ENCODE assay signal across 9 cellular contexts in the genomic region with DNA sequence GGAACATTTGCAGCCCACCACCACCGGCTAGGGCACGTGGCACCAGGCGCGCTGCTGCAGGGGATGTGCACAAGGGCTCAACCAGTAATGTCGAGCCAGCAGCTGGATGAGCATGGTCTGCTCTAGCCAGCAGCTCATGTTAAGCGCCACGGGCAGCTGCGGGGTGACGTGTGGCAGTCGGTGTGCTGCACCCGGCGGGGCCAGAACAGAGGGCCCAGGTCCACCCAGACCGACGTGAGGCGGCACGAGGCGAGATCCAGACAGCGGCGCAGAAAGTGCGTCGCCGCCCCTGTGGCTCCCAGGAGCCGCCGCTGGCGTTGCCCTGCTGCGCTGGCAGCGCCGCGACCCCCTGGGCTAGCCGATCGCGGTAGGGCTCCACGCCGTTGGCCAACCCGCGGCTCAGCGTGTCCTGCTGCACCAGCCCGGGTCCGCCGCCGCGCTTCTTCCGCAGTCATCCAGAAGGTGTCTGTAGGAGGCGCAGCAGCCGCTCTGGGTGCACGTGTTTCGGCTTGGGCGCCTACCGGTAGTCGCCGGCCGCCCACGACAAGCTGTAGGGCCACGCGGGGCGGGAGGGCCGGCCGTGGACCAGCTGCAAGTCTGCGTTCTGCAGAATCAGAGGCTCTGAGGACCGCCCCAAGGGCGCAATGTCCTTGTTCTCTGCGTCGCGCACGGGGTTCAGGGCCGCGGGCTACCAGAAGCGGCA. TPM values are rescaled to one million over a fixed set of nuclear protein-coding genes. Genes with fewer than 3 reads are reported as not detected.
A peak's percentile ranks its signal among the peaks of the same experiment; 100 is the strongest.
DNase-seq lines count a peak whose midpoint lies in the region; ATAC-seq and TF ChIP-seq lines count a peak whose summit lies in the region.
"Had no signal": no experiment of that assay in that cellular context is flagged by ENCODE, and none has a peak within 500 bp of the region (broad histone marks: within the 10 kb centered on the region; RNA-seq: fewer than 3 reads in every experiment).

No MANE protein-coding gene starts in this region.

- H3K36me3 ChIP-seq in BJ (ENCODE audit: control insufficient read depth, insufficient read depth, low read length): peaks cover 3% of the 10 kb centered on the region
- peaks cover 0 to 33% (median 17%) of the 10 kb centered on the region in 4 donors for H3K36me3 ChIP-seq in esophagus muscularis mucosa

- H3K36me3 Mint-ChIP-seq in nephron (ENCODE audit: low read depth): peaks cover 4% of the 10 kb centered on the region

- DNase-seq in BJ (ENCODE audit: low read depth) (no peak), esophagus muscularis mucosa (ENCODE audit: extremely low spot score) (no peak), SKM-1 treated with dmso at 0.1 percent for 144 hours (lab: John Stamatoyannopoulos, UW; ENCODE audit: unreplicated experiment) (no peak)
- DNase-seq in Jurkat, Clone E6-1 (ENCODE audit: low read depth, low spot score): no peak
- DNase-seq in activated CD8-positive, alpha-beta memory T cell treated with anti-CD3 and anti-CD28 coated beads, Interleukin-2, amount 50 U/mL, for 4 hours: peak; percentile 65
- peak; percentile 65 for DNase-seq in stimulated activated naive CD4-positive, alpha-beta T cell treated with Interleukin-2 at 50 U/mL for 16 hours (lab: John Stamatoyannopoulos, UW)

- peak; percentile 53 for TF ChIP-seq CTCF in BJ (IDR thresholded peaks at IDR 0.05; ENCODE audit: insufficient read depth, low read depth, low read length)
- peak; percentile 36 to 44 (median 40) for TF ChIP-seq CTCF in esophagus muscularis mucosa (IDR thresholded peaks at IDR 0.05)
- peak; percentile 22 to 51 (median 32) for TF ChIP-seq CTCF in nephron (IDR thresholded peaks at IDR 0.05; ENCODE audit: unreplicated experiment in 3 of 3)

- no peaks in the 10 kb centered on the region for H3K9me3 ChIP-seq in esophagus muscularis mucosa

- no peaks in the 10 kb centered on the region for H3K9me3 Mint-ChIP-seq in nephron

- 6% methylated on average over 30 of the region's 68 CpGs for WGBS in esophagus muscularis mucosa

- H3K27ac ChIP-seq in esophagus muscularis mucosa (replicated peaks in 1 of 4): peak overlapping the region in 3 of 4 donors; percentile 28 to 70 (median 53)

- H3K4me3 ChIP-seq in BJ (ENCODE audit: low read depth, low read length) (peak overlapping the region; percentile 21), esophagus muscularis mucosa (peak overlapping the region; percentile 40 to 59 (median 51))
- peak overlapping the region; percentile 18 for H3K4me3 ChIP-seq in Jurkat, Clone E6-1 (ENCODE audit: low read length)

- TF ChIP-seq EP300 in esophagus muscularis mucosa (IDR thresholded peaks at IDR 0.05): no peak

- TF ChIP-seq POLR2A in esophagus muscularis mucosa (IDR thresholded peaks at IDR 0.05; ENCODE audit: low read depth): no peak

- no peak for ATAC-seq in GM21515 (IDR thresholded peaks at IDR 0.05; ENCODE audit: unreplicated experiment)

- peaks cover 17 to 21% (median 20%) of the 10 kb centered on the region in 4 donors for H3K4me1 ChIP-seq in esophagus muscularis mucosa

- peaks cover 2% of the 10 kb centered on the region; the same call in 1 of the 2 replicates for H3K27me3 ChIP-seq in BJ (ENCODE audit: control insufficient read depth, insufficient read depth, low read length)
- H3K27me3 ChIP-seq in esophagus muscularis mucosa: peaks cover 0 to 48% (median 0%) of the 10 kb centered on the region in 4 donors

- H3K4me1 Mint-ChIP-seq in nephron: peaks cover 15% of the 10 kb centered on the region

- peak overlapping the region; percentile 92 to 99 (median 95) for H3K27ac Mint-ChIP-seq in nephron

- peak overlapping the region; percentile 81 to 86 (median 84) for H3K4me3 Mint-ChIP-seq in nephron

- intact Hi-C loops in esophagus muscularis mucosa (cut with DNase I): loop anchor here (5.0 kb wide), 1 partner anchor 149 kb away; no protein-coding TSS in a partner anchor

- CTCF ChIA-PET in BJ (lab: Yijun Ruan, JAX): interaction anchor here (0.6 to 7.9 kb wide), 25 partner anchors 9 to 212 kb away, joined by 3 to 82 read pairs (median 6); a partner anchor contains a TSS

- POLR2A ChIA-PET in BJ (lab: Charles Lee): interaction anchor here (0.5 kb wide), 1 partner anchor 135 kb away, joined by 3 read pairs; no protein-coding TSS in a partner anchor

- peaks cover 46% of the 10 kb centered on the region for H3K27me3 Mint-ChIP-seq in nephron (ENCODE audit: low read depth)

RNA-seq across cellular contexts. Expression of a gene that starts 4.6 kb away (rescaled TPM):
- polyA plus RNA-seq in BJ (2011; rRNA removed): not detected in 2 replicates
- polyA minus RNA-seq in BJ (2011; rRNA and poly(A)+ RNA removed): not detected in 2 replicates
- polyA plus RNA-seq in Jurkat, Clone E6-1 (2012; ENCODE audit: insufficient read depth, insufficient read length): not detected
- total RNA-seq in esophagus muscularis mucosa: not detected
- total RNA-seq: pulmonary artery endothelial cell had no signal

RNA-seq across cellular contexts. Expression of a gene that starts 10.8 kb away (rescaled TPM):
- polyA plus RNA-seq in BJ (2011; rRNA removed): 12.6 and 24.9 TPM in 2 replicates
- polyA minus RNA-seq in BJ (2011; rRNA and poly(A)+ RNA removed): 13.6 and 17.3 TPM in 2 replicates
- 53.0 TPM for polyA plus RNA-seq in Jurkat, Clone E6-1 (2012; ENCODE audit: insufficient read depth, insufficient read length)
- total RNA-seq in esophagus muscularis mucosa: 10 to 100 TPM; 11.6 to 15.2 (median 12.3) TPM

RNA-seq across cellular contexts. Expression of a gene that starts 25.6 kb away (rescaled TPM):
- polyA plus RNA-seq in BJ (2011; rRNA removed): 18.2 and 36.7 TPM in 2 replicates
- 21.3 and 37.3 TPM in 2 replicates for polyA minus RNA-seq in BJ (2011; rRNA and poly(A)+ RNA removed)
- polyA plus RNA-seq in Jurkat, Clone E6-1 (2012; ENCODE audit: insufficient read depth, insufficient read length): 29.2 TPM
- 10 to 100 TPM; 27.4 to 64.2 (median 48.1) TPM for total RNA-seq in esophagus muscularis mucosa

RNA-seq across cellular contexts. Expression of a gene that starts 30.7 kb away (rescaled TPM):
- 705 and 755 TPM in 2 replicates for polyA plus RNA-seq in BJ (2011; rRNA removed)
- polyA minus RNA-seq in BJ (2011; rRNA and poly(A)+ RNA removed): 282 and 487 TPM in 2 replicates
- 862 TPM for polyA plus RNA-seq in Jurkat, Clone E6-1 (2012; ENCODE audit: insufficient read depth, insufficient read length)
- total RNA-seq in esophagus muscularis mucosa: 100 to 1,000 TPM; 348 to 494 (median 425) TPM

Comparison
In these comparisons a context has a peak if more than half of its experiments do, and no peak if none do; other contexts are left out.
1. DNase-seq: peak in activated CD8-positive, alpha-beta memory T cell treated with anti-CD3 and anti-CD28 coated beads, Interleukin-2, amount 50 U/mL, for 4 hours (single experiment) and stimulated activated naive CD4-positive, alpha-beta T cell treated with Interleukin-2 at 50 U/mL for 16 hours (single experiment); none in BJ (single experiment), Jurkat, Clone E6-1 (single experiment), esophagus muscularis mucosa (single experiment) and SKM-1 treated with dmso at 0.1 percent for 144 hours (single experiment).
2. Peak in every context shown above with its lines, with median percentiles within 50 percentile points of each other: H3K4me3 ChIP-seq and CTCF ChIP-seq.